In the genomic region with DNA sequence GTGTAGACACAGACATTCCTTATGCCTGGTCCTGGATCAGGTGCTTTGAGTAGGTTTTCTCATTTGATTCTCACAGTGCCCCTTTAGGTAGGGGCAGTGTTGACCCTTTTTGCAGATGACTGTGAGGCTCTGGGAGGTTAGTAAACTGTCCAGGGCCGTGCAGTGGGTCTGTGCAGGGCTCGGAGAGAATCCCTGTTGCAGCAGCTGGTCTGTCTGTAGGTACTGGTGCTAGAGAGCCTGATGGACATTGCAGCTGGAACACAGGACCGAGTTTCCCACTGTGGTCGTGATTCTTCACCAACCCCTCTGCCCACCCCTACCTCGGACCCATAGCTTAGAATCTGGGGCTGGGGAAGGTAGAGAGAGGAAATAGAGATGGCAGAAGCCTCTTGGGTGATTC, we compare ENCODE assay signal across 3 cellular contexts.
"Had no signal": no experiment of that assay in that cellular context is flagged by ENCODE, and none has a peak within 500 bp of the region (broad histone marks: within the 10 kb centered on the region; RNA-seq: fewer than 3 reads in every experiment).

No MANE protein-coding gene starts in this region.

- ATAC-seq: GM12878 had no signal

- H3K4me3 ChIP-seq: GM12878 had no signal

- DNase-seq: GDM1, GF-D8 had no signal
